Comparison of ENCODE assay signal across 9 cellular contexts in the genomic region with DNA sequence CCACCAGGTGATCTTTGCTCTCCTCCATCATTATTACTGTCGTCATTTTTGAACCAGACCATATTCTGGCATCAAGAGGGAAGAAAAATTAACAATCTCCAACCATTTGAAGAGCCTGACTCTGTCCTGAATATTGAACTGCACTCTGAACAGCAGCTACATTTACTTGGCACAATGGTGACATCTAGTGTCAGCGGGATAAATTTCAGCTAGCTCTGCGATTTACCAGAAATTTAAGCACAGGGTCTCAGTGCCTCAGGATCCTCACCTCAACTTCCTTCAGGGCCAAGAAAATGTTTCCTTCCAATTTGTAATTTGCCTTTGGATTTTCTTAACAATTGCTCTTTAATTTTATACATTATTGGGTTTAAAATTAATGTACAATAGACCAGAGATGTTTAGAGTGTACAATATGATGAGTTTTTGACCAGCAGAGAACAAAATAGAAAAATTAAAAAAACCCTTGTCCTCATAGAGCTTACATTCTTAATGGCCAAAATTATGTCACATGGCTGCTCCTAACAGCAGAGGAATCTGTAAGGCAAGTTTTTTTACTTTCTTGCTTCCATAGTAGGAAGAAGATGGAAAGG. TPM values are rescaled to one million over a fixed set of nuclear protein-coding genes. Genes with fewer than 3 reads are reported as not detected.
DNase-seq lines count a peak whose midpoint lies in the region; ATAC-seq and TF ChIP-seq lines count a peak whose summit lies in the region.
"Had no signal": no experiment of that assay in that cellular context is flagged by ENCODE, and none has a peak within 500 bp of the region (broad histone marks: within the 10 kb centered on the region; RNA-seq: fewer than 3 reads in every experiment).

No MANE protein-coding gene starts in this region.

- no peaks in the 10 kb centered on the region for H3K9me3 Mint-ChIP-seq in activated CD4-positive, alpha-beta T cell treated with anti-CD3 and anti-CD28 coated beads for 36 hours (ENCODE audit: low read depth)

- H3K4me1 ChIP-seq in GM23248 (ENCODE audit: insufficient read depth) (no peaks in the 10 kb centered on the region), mucosa of descending colon (ENCODE audit: low read depth) (no peaks in the 10 kb centered on the region), transverse colon (no peaks in the 10 kb centered on the region)
- H3K4me1 ChIP-seq in effector memory CD4-positive, alpha-beta T cell (ENCODE audit: control insufficient read depth, insufficient read depth, low read length, poor library complexity, severe bottlenecking) = no peaks in the 10 kb centered on the region

- TF ChIP-seq CTCF in mucosa of descending colon (IDR thresholded peaks at IDR 0.05) = peak; percentile 35
- TF ChIP-seq CTCF in transverse colon (IDR thresholded peaks at IDR 0.05) = peak; percentile 53 to 62 (median 59)

- CTCF ChIA-PET in activated CD4-positive, alpha-beta T cell treated with anti-CD3 and anti-CD28 coated beads for 36 hours (lab: Charles Lee) = interaction anchor here (0.6 to 6.7 kb wide), 22 partner anchors 11 to 729 kb away, joined by 3 to 86 read pairs (median 5); a partner anchor contains a TSS

- no peaks in the 10 kb centered on the region for H3K9me2 ChIP-seq in GM23248 (ENCODE audit: insufficient read depth)

- TF ChIP-seq POLR2A in transverse colon (IDR thresholded peaks at IDR 0.05) = no peak

- intact Hi-C loops in activated CD4-positive, alpha-beta T cell treated with anti-CD3 and anti-CD28 coated beads for 36 hours (cut with DNase I, micrococcal nuclease) = loop anchor here (1.0 to 5.0 kb wide), 6 partner anchors 58 to 112 kb away; a partner anchor contains a TSS
- intact Hi-C loops in mucosa of descending colon (cut with DNase I, micrococcal nuclease) = loop anchor here (2.0 to 5.0 kb wide), 2 partner anchors 87 to 88 kb away; no protein-coding TSS in a partner anchor
- intact Hi-C loops in transverse colon (cut with DNase I; ENCODE audit: low total_unique reads) = loop anchor here (5.0 kb wide), 1 partner anchor 88 kb away; no protein-coding TSS in a partner anchor

- H3K27ac ChIP-seq in GM23248 (no peak overlapping the region), transverse colon (no peak overlapping the region)
- H3K27ac ChIP-seq in effector memory CD4-positive, alpha-beta T cell (ENCODE audit: insufficient read depth, low read length, poor library complexity, severe bottlenecking) = no peak overlapping the region

- no peak overlapping the region for H2AFZ ChIP-seq in GM23248

- in situ Hi-C loops in Caki2 (cut with HindIII; ENCODE audit: low pct_unique_long_range_greater_than_20kb, low sequenced_read_pairs) = no loop called here
- in situ Hi-C loops in GM23248 (cut with MboI) = loop anchor here (5.0 kb wide), 1 partner anchor 83 kb away; no protein-coding TSS in a partner anchor
- in situ Hi-C loops in transverse colon (cut with MboI; ENCODE audit: low pct_ligation_motif_present in 1 of 4, low pct_unique_long_range_greater_than_20kb in 1 of 4, low sequenced_read_pairs in 3 of 4) = loop anchor here in 3 of 4 donors (5.0 kb wide), 3 partner anchors 78 to 88 kb away; no protein-coding TSS in a partner anchor

- peak; percentile 29 for DNase-seq in Caki2 (ENCODE audit: low read depth)
- DNase-seq in GM23248 = peak; percentile 71
- DNase-seq in NCI-H2196 treated with DMSO at 0.1 percent for 48 hours (lab: John Stamatoyannopoulos, UW; ENCODE audit: unreplicated experiment) = peak; percentile 8
- DNase-seq in activated CD4-positive, alpha-beta T cell treated with anti-CD3 and anti-CD28 coated beads for 36 hours = peak; percentile 61
- peak in 2 of 3 donors; percentile 2 to 21 for DNase-seq in effector memory CD4-positive, alpha-beta T cell
- peak in 1 of 3 donors; percentile 69 for DNase-seq in mucosa of descending colon
- peak; percentile 26 for DNase-seq in transverse colon

- no peaks in the 10 kb centered on the region for H4K20me1 ChIP-seq in GM23248 (ENCODE audit: insufficient read depth)

- ATAC-seq in activated CD4-positive, alpha-beta T cell treated with anti-CD3 and anti-CD28 coated beads for 36 hours = peak; percentile 75
- peak; percentile 70 for ATAC-seq in mucosa of descending colon
- no peak for ATAC-seq in HG03139 (IDR thresholded peaks at IDR 0.05; ENCODE audit: unreplicated experiment)

- no peak overlapping the region for H3K27ac Mint-ChIP-seq in activated CD4-positive, alpha-beta T cell treated with anti-CD3 and anti-CD28 coated beads for 36 hours

- no peaks in the 10 kb centered on the region for H3K36me3 ChIP-seq in GM23248 (ENCODE audit: low read depth)
- H3K36me3 ChIP-seq in effector memory CD4-positive, alpha-beta T cell (ENCODE audit: control insufficient read depth, insufficient read depth, low read length) = no peaks in the 10 kb centered on the region
- H3K36me3 ChIP-seq in mucosa of descending colon (ENCODE audit: low read depth) = no peaks in the 10 kb centered on the region
- H3K36me3 ChIP-seq in transverse colon = no peaks in the 10 kb centered on the region

- H3K79me2 ChIP-seq in GM23248 (ENCODE audit: insufficient read depth) = no peaks in the 10 kb centered on the region

- H3K9me3 ChIP-seq in GM23248 (ENCODE audit: low read depth) = no peaks in the 10 kb centered on the region
- H3K9me3 ChIP-seq in effector memory CD4-positive, alpha-beta T cell (ENCODE audit: control insufficient read depth, low read length) = no peaks in the 10 kb centered on the region
- no peaks in the 10 kb centered on the region for H3K9me3 ChIP-seq in mucosa of descending colon
- no peaks in the 10 kb centered on the region for H3K9me3 ChIP-seq in transverse colon

- H3K4me2 ChIP-seq in GM23248 (ENCODE audit: unreplicated experiment) = no peak overlapping the region

- no peak overlapping the region for H3K4me3 Mint-ChIP-seq in activated CD4-positive, alpha-beta T cell treated with anti-CD3 and anti-CD28 coated beads for 36 hours

- POLR2A ChIA-PET in activated CD4-positive, alpha-beta T cell treated with anti-CD3 and anti-CD28 coated beads for 36 hours (lab: Charles Lee) = no interaction called here

- no peaks in the 10 kb centered on the region for H3K36me3 Mint-ChIP-seq in activated CD4-positive, alpha-beta T cell treated with anti-CD3 and anti-CD28 coated beads for 36 hours (ENCODE audit: low read depth)

- 1 to 3% methylated on average over 3 of the region's 3 CpGs for WGBS in GM23248 (ENCODE audit: low coverage in 1 of 2, low lambda C conversion rate in 2 of 2, missing lambda C conversion rate in 2 of 2), 2 experiments
- WGBS in transverse colon (ENCODE audit: low coverage in 1 of 2), 2 donors = 0 to 3% methylated on average over 3 of the region's 3 CpGs

- no peak for TF ChIP-seq EP300 in transverse colon (IDR thresholded peaks at IDR 0.05; ENCODE audit: low read depth)

- H3F3A ChIP-seq in GM23248 (ENCODE audit: insufficient read depth) = no peaks in the 10 kb centered on the region

- no peaks in the 10 kb centered on the region for H3K27me3 ChIP-seq in GM23248 (replicated peaks; ENCODE audit: insufficient read depth)
- H3K27me3 ChIP-seq in effector memory CD4-positive, alpha-beta T cell (replicated peaks; ENCODE audit: control insufficient read depth, insufficient read depth, low read length, poor library complexity, severe bottlenecking) = no peaks in the 10 kb centered on the region
- no peaks in the 10 kb centered on the region for H3K27me3 ChIP-seq in transverse colon

- H3K4me1 Mint-ChIP-seq in activated CD4-positive, alpha-beta T cell treated with anti-CD3 and anti-CD28 coated beads for 36 hours = no peaks in the 10 kb centered on the region

- peaks cover 6% of the 10 kb centered on the region for H3K27me3 Mint-ChIP-seq in activated CD4-positive, alpha-beta T cell treated with anti-CD3 and anti-CD28 coated beads for 36 hours

- no peak overlapping the region for H3K4me3 ChIP-seq in GM23248
- H3K4me3 ChIP-seq in effector memory CD4-positive, alpha-beta T cell (ENCODE audit: insufficient read depth, low read depth, low read length, poor library complexity, severe bottlenecking) = no peak overlapping the region
- H3K4me3 ChIP-seq in mucosa of descending colon = no peak overlapping the region
- no peak overlapping the region for H3K4me3 ChIP-seq in transverse colon

- H3K9ac ChIP-seq in GM23248 = no peak overlapping the region

RNA-seq across cellular contexts. Expression of a gene that starts 10.7 kb away (rescaled TPM):
- 0.98 and 3.0 TPM in 2 replicates for total RNA-seq in Caki2 (2014; rRNA removed; shearing (Covaris generic); ENCODE audit: low replicate concordance)
- 1.3 and 1.4 TPM in 2 replicates for total RNA-seq in GM23248 (2014; rRNA removed; shearing (Covaris generic))
- polyA plus RNA-seq in GM23248 (2016; fragmentation: Nextera tagmentation; extraction: Ambion mirVana) = 0.85 and 1.7 TPM in 2 replicates
- total RNA-seq in activated CD4-positive, alpha-beta T cell treated with anti-CD3 and anti-CD28 coated beads for 36 hours = 1 to 10 TPM; 2.9 TPM
- total RNA-seq in mucosa of descending colon (1 to 10 TPM; 7.4 to 8.5 (median 7.8) TPM), transverse colon (10 to 100 TPM; 11.6 to 39.8 (median 22.5) TPM)

RNA-seq across cellular contexts. Expression of a gene that starts 26.4 kb away (rescaled TPM):
- not detected in 2 replicates for total RNA-seq in Caki2 (2014; rRNA removed; shearing (Covaris generic); ENCODE audit: low replicate concordance)
- not detected in 2 replicates for total RNA-seq in GM23248 (2014; rRNA removed; shearing (Covaris generic))
- not detected in 2 replicates for polyA plus RNA-seq in GM23248 (2016; fragmentation: Nextera tagmentation; extraction: Ambion mirVana)
- total RNA-seq in activated CD4-positive, alpha-beta T cell treated with anti-CD3 and anti-CD28 coated beads for 36 hours = not detected
- total RNA-seq in mucosa of descending colon (not detected), transverse colon (not detected)
- total RNA-seq: T-helper 2 cell treated with Interferon-gamma antibody and Interleukin-4, amounts not matched to agents 100 ng/mL and 5 ng/mL, for 36 hours had no signal

RNA-seq across cellular contexts. Expression of a gene that starts 37.8 kb away (rescaled TPM):
- total RNA-seq in Caki2 (2014; rRNA removed; shearing (Covaris generic); ENCODE audit: low replicate concordance) = 4.8 and 12.2 TPM in 2 replicates
- total RNA-seq in GM23248 (2014; rRNA removed; shearing (Covaris generic)) = 10.9 and 12.1 TPM in 2 replicates
- 14.2 and 15.3 TPM in 2 replicates for polyA plus RNA-seq in GM23248 (2016; fragmentation: Nextera tagmentation; extraction: Ambion mirVana)
- 10 to 100 TPM in 1 of 2 experiments, 1 to 10 TPM in 1; 9.6 to 10.9 TPM for total RNA-seq in activated CD4-positive, alpha-beta T cell treated with anti-CD3 and anti-CD28 coated beads for 36 hours
- total RNA-seq in mucosa of descending colon = 1 to 10 TPM; 6.6 to 9.5 (median 6.7) TPM
- total RNA-seq in transverse colon = 10 to 100 TPM in 1 of 4 donors, 1 to 10 TPM in 3; 5.0 to 12.2 (median 7.0) TPM

RNA-seq across cellular contexts. Expression of a gene that starts 58.0 kb away (rescaled TPM):
- total RNA-seq in Caki2 (2014; rRNA removed; shearing (Covaris generic); ENCODE audit: low replicate concordance) = not detected in 2 replicates
- not detected in 2 replicates for total RNA-seq in GM23248 (2014; rRNA removed; shearing (Covaris generic))
- not detected in 2 replicates for polyA plus RNA-seq in GM23248 (2016; fragmentation: Nextera tagmentation; extraction: Ambion mirVana)
- not detected for total RNA-seq in activated CD4-positive, alpha-beta T cell treated with anti-CD3 and anti-CD28 coated beads for 36 hours
- total RNA-seq in mucosa of descending colon (not detected), transverse colon (not detected)
- total RNA-seq: T-helper 2 cell treated with Interferon-gamma antibody and Interleukin-4, amounts not matched to agents 100 ng/mL and 5 ng/mL, for 36 hours had no signal
